17 cellular contexts compared by ENCODE assay signal in the genomic region with DNA sequence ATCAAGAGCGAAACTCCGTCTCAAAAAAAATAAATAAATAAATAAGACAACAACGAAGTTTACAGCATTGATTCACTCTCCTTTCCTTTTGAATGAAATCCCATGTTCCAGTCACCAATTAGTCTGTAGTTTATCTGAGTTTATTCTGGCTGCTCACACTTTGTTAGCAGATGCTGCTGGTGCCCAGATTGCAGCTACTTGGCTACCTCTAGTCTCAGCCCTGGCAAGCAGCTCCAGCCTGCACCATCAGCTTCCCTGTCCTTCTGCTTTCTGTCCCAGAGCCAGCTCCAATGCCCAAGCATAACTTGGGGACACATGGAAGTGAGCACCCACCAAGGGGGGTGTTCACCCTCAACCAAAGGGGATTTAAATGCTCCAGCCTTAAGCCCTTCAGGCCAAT.
"Had no signal": no experiment of that assay in that cellular context is flagged by ENCODE, and none has a peak within 500 bp of the region (broad histone marks: within the 10 kb centered on the region; RNA-seq: fewer than 3 reads in every experiment).

No MANE protein-coding gene starts in this region.

- H3K27ac Mint-ChIP-seq: activated CD4-positive, alpha-beta T cell treated with anti-CD3 and anti-CD28 coated beads, Interleukin-2, amount 10 ng/mL, durations not matched to agents 24 days and 14 days; activated CD8-positive, alpha-beta T cell treated with anti-CD3 and anti-CD28 coated beads for 36 hours; activated naive CD4-positive, alpha-beta T cell treated with anti-CD3 and anti-CD28 coated beads for 36 hours; naive thymus-derived CD8-positive, alpha-beta T cell; stimulated activated memory B cell treated with anti-CD40 and anti-IgM and Interleukin-4, amounts not matched to agents 10 μg/mL and 1 μg/mL and 100 μg/mL, for 72 hours; type B pancreatic cell had no signal

- ATAC-seq: activated CD8-positive, alpha-beta T cell treated with anti-CD3 and anti-CD28 coated beads for 36 hours; activated T-cell treated with anti-CD3 and anti-CD28 coated beads, Interleukin-2, amount 50 U/mL, for 4 hours; lower lobe of right lung; naive thymus-derived CD8-positive, alpha-beta T cell; pancreas; stimulated activated memory B cell treated with anti-CD40 and anti-IgM and Interleukin-4, amounts not matched to agents 10 μg/mL and 1 μg/mL and 100 μg/mL, for 72 hours had no signal

- H3K36me3 ChIP-seq: lower lobe of right lung, neutrophil, pancreas, sigmoid colon had no signal

- H3K27ac ChIP-seq: coronary artery, lower lobe of right lung, neutrophil, pancreas, testis had no signal

- H3K4me1 ChIP-seq: lower lobe of right lung, pancreas, sigmoid colon, testis had no signal

- DNase-seq: activated CD4-positive, alpha-beta T cell treated with anti-CD3 and anti-CD28 coated beads, Interleukin-2, amount 10 ng/mL, durations not matched to agents 24 days and 14 days; activated CD4-positive, CD25-positive, alpha-beta regulatory T cell; activated CD8-positive, alpha-beta T cell treated with anti-CD3 and anti-CD28 coated beads for 36 hours; activated naive CD4-positive, alpha-beta T cell treated with anti-CD3 and anti-CD28 coated beads for 36 hours; activated T-cell treated with anti-CD3 and anti-CD28 coated beads, Interleukin-2, amount 50 U/mL, for 4 hours; foreskin melanocyte; lower lobe of right lung; naive thymus-derived CD8-positive, alpha-beta T cell; pancreas; sigmoid colon; stimulated activated CD4-positive, alpha-beta T cell treated with anti-CD3 and anti-CD28 coated beads, Interleukin-4, amount 100 ng/mL, for 4 hours; T-helper 9 cell; testis had no signal

- H3K4me1 Mint-ChIP-seq: activated CD4-positive, alpha-beta T cell treated with anti-CD3 and anti-CD28 coated beads, Interleukin-2, amount 10 ng/mL, durations not matched to agents 24 days and 14 days; naive thymus-derived CD8-positive, alpha-beta T cell; stimulated activated memory B cell treated with anti-CD40 and anti-IgM and Interleukin-4, amounts not matched to agents 10 μg/mL and 1 μg/mL and 100 μg/mL, for 72 hours had no signal

- H3K36me3 Mint-ChIP-seq: naive thymus-derived CD8-positive, alpha-beta T cell; stimulated activated memory B cell treated with anti-CD40 and anti-IgM and Interleukin-4, amounts not matched to agents 10 μg/mL and 1 μg/mL and 100 μg/mL, for 72 hours; type B pancreatic cell had no signal

- H3K9me3 Mint-ChIP-seq: activated CD4-positive, alpha-beta T cell treated with anti-CD3 and anti-CD28 coated beads, Interleukin-2, amount 10 ng/mL, durations not matched to agents 24 days and 14 days; activated CD8-positive, alpha-beta T cell treated with anti-CD3 and anti-CD28 coated beads for 36 hours; activated naive CD4-positive, alpha-beta T cell treated with anti-CD3 and anti-CD28 coated beads for 36 hours; activated T-cell treated with anti-CD3 and anti-CD28 coated beads, Interleukin-2, amount 50 U/mL, for 4 hours; stimulated activated memory B cell treated with anti-CD40 and anti-IgM and Interleukin-4, amounts not matched to agents 10 μg/mL and 1 μg/mL and 100 μg/mL, for 72 hours; type B pancreatic cell had no signal

- H3K27me3 Mint-ChIP-seq: stimulated activated memory B cell treated with anti-CD40 and anti-IgM and Interleukin-4, amounts not matched to agents 10 μg/mL and 1 μg/mL and 100 μg/mL, for 72 hours had no signal

- H3K27me3 ChIP-seq: pancreas, sigmoid colon, testis had no signal

- H3K4me3 Mint-ChIP-seq: activated CD4-positive, alpha-beta T cell treated with anti-CD3 and anti-CD28 coated beads, Interleukin-2, amount 10 ng/mL, durations not matched to agents 24 days and 14 days; activated CD8-positive, alpha-beta T cell treated with anti-CD3 and anti-CD28 coated beads for 36 hours; activated naive CD4-positive, alpha-beta T cell treated with anti-CD3 and anti-CD28 coated beads for 36 hours; activated T-cell treated with anti-CD3 and anti-CD28 coated beads, Interleukin-2, amount 50 U/mL, for 4 hours; naive thymus-derived CD8-positive, alpha-beta T cell; stimulated activated memory B cell treated with anti-CD40 and anti-IgM and Interleukin-4, amounts not matched to agents 10 μg/mL and 1 μg/mL and 100 μg/mL, for 72 hours; type B pancreatic cell had no signal

- H3K9me3 ChIP-seq: lower lobe of right lung, neutrophil, pancreas, sigmoid colon, testis had no signal

- H3K4me3 ChIP-seq: coronary artery, lower lobe of right lung, pancreas, sigmoid colon, testis had no signal
